1 cellular context compared by ENCODE assay signal in the genomic region with DNA sequence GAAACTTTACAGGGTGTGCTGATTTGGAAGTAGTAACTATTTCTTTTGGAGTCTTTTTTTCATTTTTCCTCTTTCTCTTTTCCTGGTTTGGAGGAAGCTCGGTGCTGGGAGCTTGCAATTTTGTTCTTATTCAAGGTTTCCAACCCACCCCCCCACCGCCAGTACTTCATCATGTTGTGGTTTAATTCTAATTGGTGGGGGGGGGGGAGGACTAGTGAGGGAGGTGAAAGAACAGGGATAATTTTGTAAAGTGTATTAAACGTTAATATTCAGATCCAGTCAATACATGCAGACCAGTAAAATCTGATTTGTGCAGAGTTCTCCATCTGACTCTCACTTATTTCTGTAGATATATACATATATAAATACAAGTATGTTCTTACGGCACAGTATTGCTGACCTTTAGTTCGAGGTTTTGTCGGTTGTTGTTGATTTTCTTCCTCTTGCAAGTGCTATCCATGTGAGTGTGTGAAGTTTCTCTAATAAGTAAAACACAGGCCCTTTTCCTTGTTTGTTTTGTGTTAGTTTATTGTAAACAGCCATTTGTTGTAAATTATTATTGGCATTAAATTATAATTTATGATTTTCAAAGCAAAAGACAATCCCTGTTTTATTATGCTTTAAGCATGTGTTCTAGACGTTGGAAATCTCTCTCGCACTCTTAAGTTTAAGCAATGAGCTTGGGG.
TF ChIP-seq lines count a peak whose summit lies in the region.

No MANE protein-coding gene starts in this region.

TF ChIP-seq in HepG2, 621 proteins besides CTCF, POLR2A, EP300 and RAD21 (continued from another document):
- TF ChIP-seq, protein P1, sequence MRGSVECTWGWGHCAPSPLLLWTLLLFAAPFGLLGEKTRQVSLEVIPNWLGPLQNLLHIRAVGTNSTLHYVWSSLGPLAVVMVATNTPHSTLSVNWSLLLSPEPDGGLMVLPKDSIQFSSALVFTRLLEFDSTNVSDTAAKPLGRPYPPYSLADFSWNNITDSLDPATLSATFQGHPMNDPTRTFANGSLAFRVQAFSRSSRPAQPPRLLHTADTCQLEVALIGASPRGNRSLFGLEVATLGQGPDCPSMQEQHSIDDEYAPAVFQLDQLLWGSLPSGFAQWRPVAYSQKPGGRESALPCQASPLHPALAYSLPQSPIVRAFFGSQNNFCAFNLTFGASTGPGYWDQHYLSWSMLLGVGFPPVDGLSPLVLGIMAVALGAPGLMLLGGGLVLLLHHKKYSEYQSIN (CRISPR knock-in tag; IDR thresholded peaks at IDR 0.05; ENCODE audit: borderline replicate concordance): no peak
- TF ChIP-seq MEIS1 (CRISPR knock-in tag; IDR thresholded peaks at IDR 0.05; ENCODE audit: borderline replicate concordance): 0 out of 2 replicates have a peak, but pooled peaks have one; percentile 3
- TF ChIP-seq, protein P2, sequence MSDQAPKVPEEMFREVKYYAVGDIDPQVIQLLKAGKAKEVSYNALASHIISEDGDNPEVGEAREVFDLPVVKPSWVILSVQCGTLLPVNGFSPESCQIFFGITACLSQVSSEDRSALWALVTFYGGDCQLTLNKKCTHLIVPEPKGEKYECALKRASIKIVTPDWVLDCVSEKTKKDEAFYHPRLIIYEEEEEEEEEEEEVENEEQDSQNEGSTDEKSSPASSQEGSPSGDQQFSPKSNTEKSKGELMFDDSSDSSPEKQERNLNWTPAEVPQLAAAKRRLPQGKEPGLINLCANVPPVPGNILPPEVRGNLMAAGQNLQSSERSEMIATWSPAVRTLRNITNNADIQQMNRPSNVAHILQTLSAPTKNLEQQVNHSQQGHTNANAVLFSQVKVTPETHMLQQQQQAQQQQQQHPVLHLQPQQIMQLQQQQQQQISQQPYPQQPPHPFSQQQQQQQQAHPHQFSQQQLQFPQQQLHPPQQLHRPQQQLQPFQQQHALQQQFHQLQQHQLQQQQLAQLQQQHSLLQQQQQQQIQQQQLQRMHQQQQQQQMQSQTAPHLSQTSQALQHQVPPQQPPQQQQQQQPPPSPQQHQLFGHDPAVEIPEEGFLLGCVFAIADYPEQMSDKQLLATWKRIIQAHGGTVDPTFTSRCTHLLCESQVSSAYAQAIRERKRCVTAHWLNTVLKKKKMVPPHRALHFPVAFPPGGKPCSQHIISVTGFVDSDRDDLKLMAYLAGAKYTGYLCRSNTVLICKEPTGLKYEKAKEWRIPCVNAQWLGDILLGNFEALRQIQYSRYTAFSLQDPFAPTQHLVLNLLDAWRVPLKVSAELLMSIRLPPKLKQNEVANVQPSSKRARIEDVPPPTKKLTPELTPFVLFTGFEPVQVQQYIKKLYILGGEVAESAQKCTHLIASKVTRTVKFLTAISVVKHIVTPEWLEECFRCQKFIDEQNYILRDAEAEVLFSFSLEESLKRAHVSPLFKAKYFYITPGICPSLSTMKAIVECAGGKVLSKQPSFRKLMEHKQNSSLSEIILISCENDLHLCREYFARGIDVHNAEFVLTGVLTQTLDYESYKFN (CRISPR knock-in tag; conservative IDR thresholded peaks at IDR 0.05): 0 out of 2 replicates have a peak, but pooled peaks have one; percentile 1
